ENCODE assay signal across 16 cellular contexts in genomic region chr18:23867011-23867410, GRCh38.
"Had no signal": no experiment of that assay in that cellular context is flagged by ENCODE, and none has a peak within 500 bp of the region (broad histone marks: within the 10 kb centered on the region; RNA-seq: fewer than 3 reads in every experiment).

No MANE protein-coding gene starts in this region.

- H3K36me3 ChIP-seq: right atrium auricular region, tibial nerve had no signal

- H3K27me3 ChIP-seq: body of pancreas, right atrium auricular region, tibial nerve had no signal

- H3K4me3 ChIP-seq: body of pancreas, right atrium auricular region, tibial nerve had no signal

- H3K27ac ChIP-seq: body of pancreas, right atrium auricular region, tibial nerve, VCaP had no signal

- FAIRE-seq: colon, endometrium, islet of Langerhans had no signal

- H3K9me3 ChIP-seq: body of pancreas, right atrium auricular region, tibial nerve had no signal

- DNase-seq: activated CD4-positive, alpha-beta T cell treated with anti-CD3 and anti-CD28 coated beads, Interleukin-2, amount 50 U/mL, for 48 hours; activated T-cell treated with anti-CD3 and anti-CD28 coated beads, Interleukin-2, amount 50 U/mL, for 24 hours; amygdala; body of pancreas; caudate nucleus; left colon; natural killer cell; occipital lobe; stimulated activated CD4-positive, alpha-beta T cell treated with anti-CD3 and anti-CD28 coated beads, Interleukin-2, amount 100 ng/mL, for 48 hours; T-helper 1 cell had no signal
